Comparison of ENCODE assay signal across 12 cellular contexts in the genomic region with DNA sequence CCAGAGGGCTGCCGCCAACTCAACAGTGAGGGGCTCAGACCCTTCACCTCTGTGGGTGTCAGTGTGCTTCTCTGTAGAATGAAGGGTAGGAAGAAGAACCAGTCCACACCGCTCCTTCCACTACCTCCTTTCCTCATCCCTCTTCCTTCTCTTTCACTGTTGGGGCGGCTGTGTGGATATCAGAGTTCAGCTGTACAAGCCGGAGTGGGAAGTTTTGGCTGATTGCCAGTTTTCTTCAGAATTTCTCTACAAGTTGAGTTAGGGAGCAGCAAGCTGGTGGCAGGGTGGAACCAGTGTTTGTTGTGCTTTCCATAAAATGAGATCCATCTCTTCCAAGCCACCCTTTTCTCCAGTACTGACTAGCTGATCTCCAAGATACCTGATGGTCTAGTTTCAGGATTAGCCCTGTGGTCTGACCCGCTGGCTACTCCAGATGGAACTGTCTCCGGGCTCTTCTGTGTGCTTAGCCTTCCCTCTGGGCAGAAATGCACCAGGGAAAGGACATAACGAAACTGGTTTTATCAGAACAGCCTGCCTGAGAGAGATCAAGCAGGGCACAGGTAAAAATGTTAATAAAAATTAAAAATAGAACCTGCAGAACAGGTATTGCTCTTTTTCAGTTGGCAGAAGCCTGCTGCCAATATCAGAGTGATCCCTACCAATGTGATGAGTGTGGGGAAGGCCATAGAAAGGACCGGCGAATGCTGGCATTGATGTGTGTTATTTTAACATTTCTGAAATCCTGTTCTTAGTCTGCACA.
A peak's percentile ranks its signal among the peaks of the same experiment; 100 is the strongest.
DNase-seq lines count a peak whose midpoint lies in the region; ATAC-seq and TF ChIP-seq lines count a peak whose summit lies in the region.
"Had no signal": no experiment of that assay in that cellular context is flagged by ENCODE, and none has a peak within 500 bp of the region (broad histone marks: within the 10 kb centered on the region; RNA-seq: fewer than 3 reads in every experiment).

No MANE protein-coding gene starts in this region.

- in situ Hi-C loops in transverse colon (cut with MboI; ENCODE audit: low pct_ligation_motif_present in 1 of 4, low pct_unique_long_range_greater_than_20kb in 1 of 4, low sequenced_read_pairs in 3 of 4), result loop anchor here in 1 of 4 donors (10.0 kb wide), 1 partner anchor 257 kb away; no protein-coding TSS in a partner anchor

- TF ChIP-seq POLR2A in body of pancreas (IDR thresholded peaks at IDR 0.05), result no peak
- no peak for TF ChIP-seq POLR2A in right lobe of liver (IDR thresholded peaks at IDR 0.05)
- no peak for TF ChIP-seq POLR2A in transverse colon (IDR thresholded peaks at IDR 0.05)

- H3K4me3 ChIP-seq in body of pancreas, result no peak overlapping the region
- no peak overlapping the region for H3K4me3 ChIP-seq in right lobe of liver
- H3K4me3 ChIP-seq in transverse colon, result no peak overlapping the region
- H3K4me3 ChIP-seq: MG63, ovary had no signal

- intact Hi-C loops in body of pancreas (cut with DNase I) (no loop called here), right lobe of liver (cut with DNase I) (loop anchor here in 1 of 2 donors (10.0 kb wide), 1 partner anchor 267 kb away; no protein-coding TSS in a partner anchor), transverse colon (cut with DNase I; ENCODE audit: low total_unique reads) (loop anchor here (5.0 kb wide), 1 partner anchor 169 kb away; the partner anchor contains the start of gene TSC22D2)

- H3K4me1 ChIP-seq in body of pancreas (peaks cover 17% of the 10 kb centered on the region), right lobe of liver (peaks cover 0 to 9% (median 0%) of the 10 kb centered on the region in 4 donors), transverse colon (peaks cover 8 to 45% (median 29%) of the 10 kb centered on the region in 4 donors)

- ATAC-seq in body of pancreas (peak; percentile 66), right lobe of liver (peak in 3 of 4 donors; percentile 7 to 28 (median 9))
- ATAC-seq: T-cell had no signal

- H3K9me3 ChIP-seq in body of pancreas, result no peaks in the 10 kb centered on the region
- no peaks in the 10 kb centered on the region for H3K9me3 ChIP-seq in right lobe of liver
- no peaks in the 10 kb centered on the region for H3K9me3 ChIP-seq in transverse colon
- H3K9me3 ChIP-seq: MG63, ovary had no signal

- peak overlapping the region; percentile 37 to 66 (median 61) for H3K27ac ChIP-seq in body of pancreas
- no peak overlapping the region for H3K27ac ChIP-seq in right lobe of liver
- H3K27ac ChIP-seq in transverse colon, result peak overlapping the region in 3 of 4 donors; percentile 73 to 77 (median 75)
- H3K27ac ChIP-seq: ovary had no signal

- DNase-seq in NCI-H82 (lab: John Stamatoyannopoulos, UW), result peak; percentile 36
- no peak for DNase-seq in NCI-H82 treated with DMSO at 0.1 percent for 48 hours (lab: John Stamatoyannopoulos, UW; ENCODE audit: unreplicated experiment)
- peak; percentile 21 to 26 (median 23) for DNase-seq in body of pancreas
- no peak for DNase-seq in right lobe of liver
- DNase-seq in transverse colon, result no peak
- DNase-seq in activated CD8-positive, alpha-beta memory T cell treated with anti-CD3 and anti-CD28 coated beads, Interleukin-2, amount 50 U/mL, for 4 hours, result no peak
- DNase-seq in NCI-H446 treated with DMSO at 0.1 percent for 48 hours (lab: John Stamatoyannopoulos, UW), result no peak
- no peak for DNase-seq in kidney glomerular epithelial cell (lab: John Stamatoyannopoulos, UW)
- DNase-seq: activated CD4-positive, alpha-beta T cell treated with anti-CD3 and anti-CD28 coated beads, Interleukin-2, amount 10 ng/mL, durations not matched to agents 7 days and 5 days; ovary; T-cell had no signal

- no peaks in the 10 kb centered on the region for H3K27me3 ChIP-seq in body of pancreas
- H3K27me3 ChIP-seq in right lobe of liver, result no peaks in the 10 kb centered on the region
- H3K27me3 ChIP-seq in transverse colon, result no peaks in the 10 kb centered on the region
- H3K27me3 ChIP-seq: MG63, ovary had no signal

- TF ChIP-seq CTCF in body of pancreas (IDR thresholded peaks at IDR 0.05), result no peak
- no peak for TF ChIP-seq CTCF in right lobe of liver (IDR thresholded peaks at IDR 0.05)
- TF ChIP-seq CTCF in transverse colon (IDR thresholded peaks at IDR 0.05), result no peak

- WGBS in body of pancreas, 2 donors, result 36 to 41% methylated on average over 9 of the region's 9 CpGs
- WGBS in right lobe of liver (ENCODE audit: insufficient coverage, low coverage, low lambda C conversion rate, missing lambda C conversion rate), result 57% methylated on average over 7 of the region's 9 CpGs
- 53 to 66% methylated on average over 6 to 9 of the region's 9 CpGs for WGBS in transverse colon (ENCODE audit: low coverage in 1 of 2), 2 donors

- no peak for TF ChIP-seq EP300 in transverse colon (IDR thresholded peaks at IDR 0.05; ENCODE audit: low read depth)

- no peaks in the 10 kb centered on the region for H3K36me3 ChIP-seq in body of pancreas (replicated peaks in 1 of 2; ENCODE audit: insufficient read depth in 1 of 2, low read depth in 2 of 2)
- no peaks in the 10 kb centered on the region for H3K36me3 ChIP-seq in right lobe of liver
- no peaks in the 10 kb centered on the region for H3K36me3 ChIP-seq in transverse colon
- H3K36me3 ChIP-seq: MG63, ovary had no signal

Comparison
In these comparisons a context has a peak if more than half of its experiments do, and no peak if none do; other contexts are left out.
1. DNase-seq: peak in NCI-H82 (single experiment) and body of pancreas (4 of 4); none in NCI-H82 treated with DMSO at 0.1 percent for 48 hours (single experiment), right lobe of liver (0 of 3), transverse colon (single experiment), activated CD8-positive, alpha-beta memory T cell treated with anti-CD3 and anti-CD28 coated beads, Interleukin-2, amount 50 U/mL, for 4 hours (single experiment), NCI-H446 treated with DMSO at 0.1 percent for 48 hours (single experiment) and kidney glomerular epithelial cell (single experiment).
2. H3K27ac ChIP-seq: peak in body of pancreas (4 of 4) and transverse colon (3 of 4); none in right lobe of liver (0 of 3).